ENCODE assay signal across 9 cellular contexts in the genomic region with DNA sequence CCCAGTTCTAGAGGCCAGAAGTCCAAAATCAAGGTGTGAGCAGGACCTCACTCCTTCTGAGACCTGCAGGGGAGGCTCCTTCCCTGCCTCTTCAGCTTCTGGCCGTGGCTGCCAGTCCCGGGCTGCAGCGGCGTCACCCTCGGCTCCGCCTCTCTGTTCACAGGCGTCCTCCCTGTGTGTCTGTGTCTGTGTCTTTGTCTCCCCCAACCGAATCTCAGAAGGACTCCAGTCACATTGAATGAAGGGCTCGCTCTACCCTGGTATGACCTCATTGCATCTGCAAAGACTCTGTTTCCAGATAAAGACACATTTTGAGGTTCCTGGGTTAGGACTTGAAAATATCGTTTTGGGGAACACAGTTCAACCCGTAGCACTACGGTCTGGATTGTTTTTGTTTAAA. TPM values are rescaled to one million over a fixed set of nuclear protein-coding genes. Genes with fewer than 3 reads are reported as not detected.
DNase-seq lines count a peak whose midpoint lies in the region; ATAC-seq and TF ChIP-seq lines count a peak whose summit lies in the region.
"Had no signal": no experiment of that assay in that cellular context is flagged by ENCODE, and none has a peak within 500 bp of the region (broad histone marks: within the 10 kb centered on the region; RNA-seq: fewer than 3 reads in every experiment).

No MANE protein-coding gene starts in this region.

- H3K27ac ChIP-seq in upper lobe of right lung = no peak overlapping the region

- no peaks in the 10 kb centered on the region for H3K9me3 Mint-ChIP-seq in natural killer cell treated with Interleukin-12 subunit alpha and Interleukin-12 subunit beta and Interleukin-15 and Interleukin-18, amount 100 ng/mL, for 72 hours

- H3K4me3 ChIP-seq in epithelial cell of proximal tubule (ENCODE audit: low read depth, low read length) (peak overlapping the region; percentile 1), upper lobe of right lung (no peak overlapping the region)

- H3K27me3 Mint-ChIP-seq in natural killer cell treated with Interleukin-12 subunit alpha and Interleukin-12 subunit beta and Interleukin-15 and Interleukin-18, amount 100 ng/mL, for 72 hours = peaks cover 19 to 37% of the 10 kb centered on the region in 2 donors

- no peaks in the 10 kb centered on the region for H3K27me3 ChIP-seq in upper lobe of right lung

- ATAC-seq in natural killer cell treated with Interleukin-12 subunit alpha and Interleukin-12 subunit beta and Interleukin-15 and Interleukin-18, amount 100 ng/mL, for 72 hours = peak; percentile 70 to 73
- ATAC-seq in upper lobe of right lung = peak; percentile 95
- no peak for ATAC-seq in HG03135 (IDR thresholded peaks at IDR 0.05; ENCODE audit: unreplicated experiment)

- peak; percentile 63 for DNase-seq in AG20443 (ENCODE audit: low spot score)
- peak; percentile 29 for DNase-seq in GM20000 (ENCODE audit: low spot score)
- peak; percentile 87 for DNase-seq in NCI-H2107 treated with DMSO at 0.1 percent for 48 hours (lab: John Stamatoyannopoulos, UW; ENCODE audit: unreplicated experiment)
- DNase-seq in activated CD4-positive, alpha-beta T cell treated with anti-CD3 and anti-CD28 coated beads, Interleukin-2, amount 50 U/mL, for 1 hour = peak; percentile 37
- no peak for DNase-seq in epithelial cell of proximal tubule (ENCODE audit: low read depth)
- no peak for DNase-seq in natural killer cell treated with Interleukin-12 subunit alpha and Interleukin-12 subunit beta and Interleukin-15 and Interleukin-18, amount 100 ng/mL, for 72 hours (ENCODE audit: low spot score)
- peak; percentile 75 for DNase-seq in upper lobe of right lung

- no peaks in the 10 kb centered on the region for H3K36me3 Mint-ChIP-seq in natural killer cell treated with Interleukin-12 subunit alpha and Interleukin-12 subunit beta and Interleukin-15 and Interleukin-18, amount 100 ng/mL, for 72 hours

- H3K36me3 ChIP-seq in upper lobe of right lung = no peaks in the 10 kb centered on the region

- no peaks in the 10 kb centered on the region for H3K4me1 ChIP-seq in upper lobe of right lung

- no peak for TF ChIP-seq CTCF in GM20000 (IDR thresholded peaks at IDR 0.05; ENCODE audit: extremely low read depth, missing control alignments)
- peak; percentile 45 for TF ChIP-seq CTCF in epithelial cell of proximal tubule (conservative IDR thresholded peaks at IDR 0.05; ENCODE audit: low read depth, low read length)
- TF ChIP-seq CTCF in upper lobe of right lung (IDR thresholded peaks at IDR 0.05) = peak; percentile 22

- intact Hi-C loops in upper lobe of right lung (cut with DNase I) = no loop called here

- H3K27ac Mint-ChIP-seq in natural killer cell treated with Interleukin-12 subunit alpha and Interleukin-12 subunit beta and Interleukin-15 and Interleukin-18, amount 100 ng/mL, for 72 hours = no peak overlapping the region

- H3K9me3 ChIP-seq in upper lobe of right lung = no peaks in the 10 kb centered on the region

- no peak overlapping the region for H3K4me3 Mint-ChIP-seq in natural killer cell treated with Interleukin-12 subunit alpha and Interleukin-12 subunit beta and Interleukin-15 and Interleukin-18, amount 100 ng/mL, for 72 hours

- no peaks in the 10 kb centered on the region for H3K4me1 Mint-ChIP-seq in natural killer cell treated with Interleukin-12 subunit alpha and Interleukin-12 subunit beta and Interleukin-15 and Interleukin-18, amount 100 ng/mL, for 72 hours (ENCODE audit: low read depth in 2 of 2)

RNA-seq across cellular contexts. Expression of gene GALNT11, which starts 33.1 kb away (rescaled TPM):
- total RNA-seq in epithelial cell of proximal tubule = 27.5 and 29.9 TPM in 2 replicates
- 10 to 100 TPM; 24.8 to 32.3 TPM for total RNA-seq in natural killer cell treated with Interleukin-12 subunit alpha and Interleukin-12 subunit beta and Interleukin-15 and Interleukin-18, amount 100 ng/mL, for 72 hours
- 40.5 TPM for total RNA-seq in upper lobe of right lung

RNA-seq across cellular contexts. Expression of gene GALNTL5, which starts 36.1 kb away (rescaled TPM):
- total RNA-seq in epithelial cell of proximal tubule = not detected in 2 replicates
- not detected for total RNA-seq in natural killer cell treated with Interleukin-12 subunit alpha and Interleukin-12 subunit beta and Interleukin-15 and Interleukin-18, amount 100 ng/mL, for 72 hours
- total RNA-seq in upper lobe of right lung = not detected
- total RNA-seq: dermis microvascular lymphatic vessel endothelial cell had no signal

Comparison
In these comparisons a context has a peak if more than half of its experiments do, and no peak if none do; other contexts are left out.
1. DNase-seq: peak in AG20443 (single experiment), GM20000 (single experiment), NCI-H2107 treated with DMSO at 0.1 percent for 48 hours (single experiment), activated CD4-positive, alpha-beta T cell treated with anti-CD3 and anti-CD28 coated beads, Interleukin-2, amount 50 U/mL, for 1 hour (single experiment) and upper lobe of right lung (single experiment); none in epithelial cell of proximal tubule (single experiment) and natural killer cell treated with Interleukin-12 subunit alpha and Interleukin-12 subunit beta and Interleukin-15 and Interleukin-18, amount 100 ng/mL, for 72 hours (single experiment).